8 cellular contexts compared by ENCODE assay signal in genomic region chr1:204258213-204259115, GRCh38. TPM values are rescaled to one million over a fixed set of nuclear protein-coding genes. Genes with fewer than 3 reads are reported as not detected.
DNase-seq lines count a peak whose midpoint lies in the region; ATAC-seq and TF ChIP-seq lines count a peak whose summit lies in the region.

No MANE protein-coding gene starts in this region.

- no peaks in the 10 kb centered on the region for H3K27me3 ChIP-seq in Panc1 (ENCODE audit: control insufficient read depth, insufficient read depth, low read length)
- no peaks in the 10 kb centered on the region for H3K27me3 ChIP-seq in body of pancreas

- intact Hi-C loops in Calu3 (cut with micrococcal nuclease; ENCODE audit: unreplicated experiment) (loop anchor here (1.0 kb wide), 1 partner anchor 105 kb away; no protein-coding TSS in a partner anchor), Panc1 (cut with micrococcal nuclease; ENCODE audit: unreplicated experiment) (loop anchor here (10.0 kb wide), 1 partner anchor 106 kb away; no protein-coding TSS in a partner anchor), body of pancreas (cut with DNase I) (loop anchor here (5.0 kb wide), 1 partner anchor 104 kb away; no protein-coding TSS in a partner anchor)

- H3K9me3 Mint-ChIP-seq in Calu3 (ENCODE audit: low read depth, unreplicated experiment) (no peaks in the 10 kb centered on the region), HFFc6 (no peaks in the 10 kb centered on the region)

- CTCF ChIA-PET in Calu3 (lab: Charles Lee) (interaction anchor here (0.6 to 2.0 kb wide), 12 partner anchors 25 to 311 kb away, joined by 3 to 39 read pairs (median 5); no protein-coding TSS in a partner anchor), Panc1 (lab: Charles Lee) (interaction anchor here (0.7 to 2.2 kb wide), 5 partner anchors 23 to 140 kb away, joined by 3 to 6 read pairs (median 3); no protein-coding TSS in a partner anchor)

- H3K27ac Mint-ChIP-seq in Calu3 (ENCODE audit: unreplicated experiment) (no peak overlapping the region), HFFc6 (peak overlapping the region; percentile 54; the same call in 1 of the 2 replicates)

- H3K4me1 Mint-ChIP-seq in Calu3 (ENCODE audit: low read depth, unreplicated experiment) (no peaks in the 10 kb centered on the region), HFFc6 (ENCODE audit: low read depth) (peaks cover 42% of the 10 kb centered on the region)

- no peak overlapping the region for H3K27ac ChIP-seq in Panc1 (ENCODE audit: low read length)
- H3K27ac ChIP-seq in body of pancreas: no peak overlapping the region

- no peaks in the 10 kb centered on the region for H3K9me3 ChIP-seq in Panc1 (ENCODE audit: control insufficient read depth, insufficient read depth, low read depth, low read length)
- no peaks in the 10 kb centered on the region for H3K9me3 ChIP-seq in body of pancreas

- no peaks in the 10 kb centered on the region for H3K36me3 ChIP-seq in Panc1 (ENCODE audit: control insufficient read depth, insufficient read depth, low read length)
- H3K36me3 ChIP-seq in body of pancreas (replicated peaks in 1 of 2; ENCODE audit: insufficient read depth in 1 of 2, low read depth in 2 of 2): peaks cover 0 to 4% of the 10 kb centered on the region in 2 donors

- ATAC-seq in Panc1: peak; percentile 88
- ATAC-seq in body of pancreas: peak; percentile 68
- ATAC-seq in GM18868 (IDR thresholded peaks at IDR 0.05; ENCODE audit: unreplicated experiment): no peak

- H3K4me3 ChIP-seq in Panc1 (ENCODE audit: low read depth in 2 of 2, low read length in 2 of 2): no peak overlapping the region
- H3K4me3 ChIP-seq in body of pancreas: no peak overlapping the region

- POLR2A ChIA-PET in Panc1 (lab: Charles Lee): no interaction called here

- BruUV-seq in Calu3 (replicated peaks; lab: Mats Ljungman, UMichigan): no TSS peak
- no TSS peak for BruUV-seq in Panc1 (replicated peaks; lab: Mats Ljungman, UMichigan)

- 63 to 71% methylated on average over 6 of the region's 7 CpGs for WGBS in body of pancreas, 2 donors

- peak; percentile 80 for DNase-seq in Calu3
- peak; percentile 68 for DNase-seq in HFFc6
- peak; percentile 18 for DNase-seq in Panc1 (ENCODE audit: low read depth, low spot score)
- DNase-seq in body of pancreas: peak; percentile 61 to 78 (median 70)
- DNase-seq in iPS-NIHi7 (ENCODE audit: extremely low spot score): peak; percentile 93
- DNase-seq in stimulated activated CD8-positive, alpha-beta memory T cell treated with anti-CD3 and anti-CD28 coated beads, Interleukin-4, amount 100 ng/mL, for 24 hours (ENCODE audit: low read depth): peak; percentile 5
- DNase-seq in T-helper 9 cell: no peak

- H3K36me3 Mint-ChIP-seq in Calu3 (ENCODE audit: insufficient read depth, unreplicated experiment) (peaks cover 51% of the 10 kb centered on the region), HFFc6 (ENCODE audit: low read depth) (no peaks in the 10 kb centered on the region)

- H3K4me1 ChIP-seq in Panc1 (ENCODE audit: control insufficient read depth, insufficient read depth, low read length) (peaks cover 4% of the 10 kb centered on the region; the same call in 1 of the 2 replicates), body of pancreas (no peaks in the 10 kb centered on the region)

- H3K4me3 Mint-ChIP-seq in Calu3 (ENCODE audit: low read depth, unreplicated experiment) (no peak overlapping the region), HFFc6 (no peak overlapping the region)

- H3K27me3 Mint-ChIP-seq in Calu3 (ENCODE audit: unreplicated experiment) (no peaks in the 10 kb centered on the region), HFFc6 (ENCODE audit: insufficient read depth) (peaks cover 5% of the 10 kb centered on the region)

- in situ Hi-C loops in Panc1 (cut with HindIII; ENCODE audit: low pct_unique_long_range_greater_than_20kb, low sequenced_read_pairs): no loop called here

- TF ChIP-seq CTCF in Calu3 (IDR thresholded peaks at IDR 0.05; ENCODE audit: unreplicated experiment) (peak; percentile 80), HFFc6 (IDR thresholded peaks at IDR 0.05) (peak; percentile 94), Panc1 (IDR thresholded peaks at IDR 0.05) (peak; percentile 84), body of pancreas (IDR thresholded peaks at IDR 0.05) (peak; percentile 60 to 81 (median 70))

- no peak for TF ChIP-seq POLR2A in body of pancreas (IDR thresholded peaks at IDR 0.05)

RNA-seq across cellular contexts. Expression of gene GOLT1A, which starts 44.7 kb away (rescaled TPM):
- 3.5 and 5.6 TPM in 2 replicates for total RNA-seq in Calu3 (2022)
- total RNA-seq in HFFc6 (2021; fragmentation: NEBNext Ultra II Directional; extraction: Animal tissue kit (Norgen Biotek cat#: 25700)): not detected
- total RNA-seq in Panc1 (2021; ENCODE audit: unreplicated experiment): 0.49 TPM
- polyA plus RNA-seq in Panc1 (2012; ENCODE audit: insufficient read length): 0.25 TPM
- 1 to 10 TPM in 1 of 2 donors, not detected in 1; 6.5 TPM for total RNA-seq in body of pancreas
